Comparison of ENCODE assay signal across 8 cellular contexts in the genomic region with DNA sequence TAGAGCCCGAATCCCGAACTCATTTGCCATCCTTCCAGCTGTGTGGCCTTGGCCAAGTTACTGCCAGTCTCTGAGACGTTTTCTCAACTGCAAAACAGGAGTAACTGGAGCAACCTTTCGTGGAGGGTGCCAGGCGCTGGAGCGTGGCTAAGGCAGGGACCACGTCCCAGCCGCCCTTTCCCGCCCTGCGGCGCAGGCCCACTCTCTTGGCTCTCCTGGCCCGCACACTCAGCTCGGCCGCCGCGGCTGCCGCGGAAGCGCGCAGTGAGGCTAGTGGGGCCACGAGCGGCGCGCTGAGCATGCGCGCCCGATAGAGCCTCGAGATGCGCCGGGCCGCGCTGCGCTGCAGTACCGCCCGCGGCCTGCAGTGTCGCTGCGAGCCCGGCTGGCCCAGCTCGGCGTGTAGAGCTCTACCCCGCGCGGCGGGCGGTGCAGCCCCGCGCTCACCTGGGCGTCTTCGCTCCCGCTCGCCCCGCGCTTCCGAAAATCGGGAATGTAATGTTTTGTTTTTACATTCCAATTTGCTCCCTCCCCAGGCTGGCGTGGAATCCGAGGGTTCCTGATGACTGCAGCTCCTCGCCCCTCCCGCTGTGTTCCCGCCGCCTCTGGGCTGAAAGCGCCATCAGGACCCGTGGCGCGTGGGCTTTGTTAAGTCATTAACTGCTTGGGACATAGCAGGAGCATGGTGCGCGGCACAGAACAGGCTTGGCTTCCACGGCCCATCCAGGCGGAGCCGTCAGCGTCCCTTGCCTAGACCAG. TPM values are rescaled to one million over a fixed set of nuclear protein-coding genes. Genes with fewer than 3 reads are reported as not detected.
A peak's percentile ranks its signal among the peaks of the same experiment; 100 is the strongest.
DNase-seq lines count a peak whose midpoint lies in the region; ATAC-seq, FAIRE-seq and TF ChIP-seq lines count a peak whose summit lies in the region.

No MANE protein-coding gene starts in this region.

- peaks cover 4% of the 10 kb centered on the region for H3K36me3 Mint-ChIP-seq in CD4-positive, alpha-beta T cell (ENCODE audit: low read depth)

- POLR2A ChIA-PET in CD4-positive, alpha-beta T cell (lab: Charles Lee) = interaction anchor here (0.8 to 2.3 kb wide), 5 partner anchors 10 to 344 kb away, joined by 3 to 18 read pairs (median 4); a partner anchor contains a TSS

- H3K4me1 Mint-ChIP-seq in CD4-positive, alpha-beta T cell (ENCODE audit: low read depth) = peaks cover 26% of the 10 kb centered on the region

- H3K9me3 ChIP-seq in CD4-positive, alpha-beta T cell (ENCODE audit: control insufficient read depth, low read length) = no peaks in the 10 kb centered on the region

- H3K27ac ChIP-seq in CD4-positive, alpha-beta T cell (ENCODE audit: low read depth, low read length) = no peak overlapping the region

- FAIRE-seq in bronchial epithelial cell (lab: Jason Lieb, UNC) = no peak

- CTCF ChIA-PET in CD4-positive, alpha-beta T cell (lab: Charles Lee) = interaction anchor here (0.7 to 1.6 kb wide), 15 partner anchors 8 to 361 kb away, joined by 3 to 11 read pairs (median 4); no protein-coding TSS in a partner anchor

- H3K27ac Mint-ChIP-seq in CD4-positive, alpha-beta T cell = no peak overlapping the region

- TF ChIP-seq CTCF in CD4-positive, alpha-beta T cell (IDR thresholded peaks at IDR 0.05) = peak; percentile 95
- TF ChIP-seq CTCF in WI38 (IDR thresholded peaks at IDR 0.05; ENCODE audit: low read depth, low read length) = peak; percentile 79
- TF ChIP-seq CTCF in bronchial epithelial cell (IDR thresholded peaks at IDR 0.05; ENCODE audit: insufficient read depth, low read length, severe bottlenecking) = peak; percentile 85
- TF ChIP-seq CTCF in kidney epithelial cell (IDR thresholded peaks at IDR 0.05; ENCODE audit: insufficient read depth, low read length, poor library complexity, severe bottlenecking) = peak; percentile 30

- intact Hi-C loops in CD4-positive, alpha-beta T cell (cut with DNase I, micrococcal nuclease) = loop anchor here (1.0 to 10.0 kb wide), 5 partner anchors 76 to 1014 kb away; no protein-coding TSS in a partner anchor

- peaks cover 12% of the 10 kb centered on the region for H3K27me3 ChIP-seq in CD4-positive, alpha-beta T cell (ENCODE audit: control insufficient read depth, insufficient read depth, low read length)
- H3K27me3 ChIP-seq in bronchial epithelial cell (ENCODE audit: control insufficient read depth, insufficient read depth, low read length) (peaks cover 8% of the 10 kb centered on the region), kidney epithelial cell (ENCODE audit: control insufficient read depth, insufficient read depth, low read length) (peaks cover 13% of the 10 kb centered on the region)

- peak; percentile 83 for ATAC-seq in CD4-positive, alpha-beta T cell (ENCODE audit: poor library complexity)
- peak; percentile 64 for ATAC-seq in GM19455 (IDR thresholded peaks at IDR 0.05; ENCODE audit: unreplicated experiment)
- peak; percentile 63 for ATAC-seq in HG03565 (IDR thresholded peaks at IDR 0.05; ENCODE audit: unreplicated experiment)

- no peak overlapping the region for H3K4me3 ChIP-seq in WI38 (ENCODE audit: low read depth, low read length)
- H3K4me3 ChIP-seq in bronchial epithelial cell (ENCODE audit: low read depth, low read length) = no peak overlapping the region
- peak overlapping the region; percentile 13 for H3K4me3 ChIP-seq in kidney epithelial cell (ENCODE audit: low read depth, low read length)

- peak; percentile 41 to 77 (median 66) for DNase-seq in CD4-positive, alpha-beta T cell
- peak; percentile 18 for DNase-seq in bronchial epithelial cell (ENCODE audit: low read depth)
- no peak for DNase-seq in kidney epithelial cell (ENCODE audit: low read depth)
- peak; percentile 62 for DNase-seq in stimulated activated CD4-positive, alpha-beta T cell treated with anti-CD3 and anti-CD28 coated beads, Interleukin-2, amount 100 ng/mL, for 4 hours (ENCODE audit: low read depth)
- DNase-seq in HT-29 (ENCODE audit: low spot score) = no peak

- H3K27me3 Mint-ChIP-seq in CD4-positive, alpha-beta T cell = peaks cover 41% of the 10 kb centered on the region

- no peaks in the 10 kb centered on the region for H3K9me3 Mint-ChIP-seq in CD4-positive, alpha-beta T cell

- H3K36me3 ChIP-seq in bronchial epithelial cell (ENCODE audit: control insufficient read depth, insufficient read depth, low read length) = no peaks in the 10 kb centered on the region
- H3K36me3 ChIP-seq in kidney epithelial cell (ENCODE audit: control insufficient read depth, insufficient read depth, low read length) = no peaks in the 10 kb centered on the region

- peak overlapping the region; percentile 83 for H3K4me3 Mint-ChIP-seq in CD4-positive, alpha-beta T cell

RNA-seq across cellular contexts. Expression of a gene that starts 4.0 kb away (rescaled TPM):
- 10 to 100 TPM; 36.5 to 37.5 TPM for total RNA-seq in CD4-positive, alpha-beta T cell
- total RNA-seq in bronchial epithelial cell = 30.5 and 40.3 TPM in 2 replicates
- 44.2 and 46.0 TPM in 2 replicates for total RNA-seq in kidney epithelial cell
- total RNA-seq in HT-29 (2014; rRNA removed; shearing (Covaris generic)) = not detected in 2 replicates

Comparison
In these comparisons a context has a peak if more than half of its experiments do, and no peak if none do; other contexts are left out.
1. DNase-seq: peak in CD4-positive, alpha-beta T cell (10 of 10), bronchial epithelial cell (single experiment) and stimulated activated CD4-positive, alpha-beta T cell treated with anti-CD3 and anti-CD28 coated beads, Interleukin-2, amount 100 ng/mL, for 4 hours (single experiment); none in kidney epithelial cell (single experiment) and HT-29 (single experiment).
2. CTCF ChIP-seq: peak in every context shown above with its lines; median percentile 95 in CD4-positive, alpha-beta T cell; 85 in bronchial epithelial cell; 79 in WI38; 30 in kidney epithelial cell.
3. RNA of a gene that starts 4.0 kb away (total RNA-seq): 44.2 to 46.0 TPM in kidney epithelial cell, 36.5 to 37.5 TPM in CD4-positive, alpha-beta T cell and 30.5 to 40.3 TPM in bronchial epithelial cell; not detected in HT-29; every median in the first group is over 10 times any median in the second.
4. Peak in every context shown above with its lines, with median percentiles within 50 percentile points of each other: ATAC-seq.